ENCODE assay signal across 8 cellular contexts in the genomic region with DNA sequence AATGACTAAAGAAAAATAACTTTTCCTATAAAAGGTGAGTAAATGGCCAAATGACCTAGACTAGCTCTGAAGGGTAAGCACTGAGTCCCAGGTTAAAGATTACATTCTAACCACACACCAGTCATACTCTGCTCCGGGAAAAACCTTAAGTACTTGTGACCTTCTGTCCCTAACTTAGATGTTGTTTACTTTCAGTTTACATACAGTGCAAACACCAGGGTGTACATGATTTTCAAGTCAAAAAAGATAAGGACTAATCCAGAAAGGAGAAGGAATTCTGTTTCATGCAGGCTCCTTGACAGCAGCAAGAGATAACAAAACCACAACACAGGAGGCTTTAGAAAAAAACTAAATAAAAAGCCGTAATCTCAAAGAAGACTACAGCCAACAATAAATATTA.
DNase-seq lines count a peak whose midpoint lies in the region; ATAC-seq lines count a peak whose summit lies in the region.

No MANE protein-coding gene starts in this region.

- no peaks in the 10 kb centered on the region for H3K36me3 Mint-ChIP-seq in immature natural killer cell

- H3K27me3 Mint-ChIP-seq in immature natural killer cell (ENCODE audit: low read depth in 3 of 3): peaks cover 3 to 5% (median 4%) of the 10 kb centered on the region in 3 donors

- no peak overlapping the region for H3K27ac Mint-ChIP-seq in immature natural killer cell

- DNase-seq in HuH-7 (ENCODE audit: low spot score) (peak; percentile 65), kidney tubule cell (ENCODE audit: low spot score) (peak; percentile 78), immature natural killer cell (no peak), inferior parietal cortex (ENCODE audit: extremely low spot score) (no peak), NCI-H1436 treated with DMSO at 0.1 percent for 48 hours (lab: John Stamatoyannopoulos, UW) (no peak), NCI-H128 (lab: John Stamatoyannopoulos, UW; ENCODE audit: unreplicated experiment) (no peak)

- ATAC-seq in GM18508 (IDR thresholded peaks at IDR 0.05; ENCODE audit: insufficient read depth, unreplicated experiment): peak; percentile 100
- ATAC-seq in GM21786 (IDR thresholded peaks at IDR 0.05; ENCODE audit: unreplicated experiment): peak; percentile 86

- H3K4me1 Mint-ChIP-seq in immature natural killer cell: no peaks in the 10 kb centered on the region

- H3K4me3 Mint-ChIP-seq in immature natural killer cell: no peak overlapping the region

- H3K9me3 Mint-ChIP-seq in immature natural killer cell: no peaks in the 10 kb centered on the region

Comparison
In these comparisons a context has a peak if more than half of its experiments do, and no peak if none do; other contexts are left out.
1. DNase-seq: peak in HuH-7 (single experiment) and kidney tubule cell (single experiment); none in immature natural killer cell (0 of 3), inferior parietal cortex (single experiment), NCI-H1436 treated with DMSO at 0.1 percent for 48 hours (single experiment) and NCI-H128 (single experiment).